16 cellular contexts compared by ENCODE assay signal in genomic region chr16:53770641-53771040, GRCh38.
"Had no signal": no experiment of that assay in that cellular context is flagged by ENCODE, and none has a peak within 500 bp of the region (broad histone marks: within the 10 kb centered on the region; RNA-seq: fewer than 3 reads in every experiment).

No MANE protein-coding gene starts in this region.

- H3K4me3 Mint-ChIP-seq: activated naive CD8-positive, alpha-beta T cell treated with anti-CD3 and anti-CD28 coated beads, Interleukin-2, amount 10 ng/mL, durations not matched to agents 7 days and 5 days; memory B cell; natural killer cell; stimulated activated memory B cell treated with anti-CD40 and anti-IgM and Interleukin-4, amounts not matched to agents 10 μg/mL and 1 μg/mL and 100 μg/mL, for 72 hours had no signal

- ATAC-seq: left lobe of liver; natural killer cell; stimulated activated memory B cell treated with anti-CD40 and anti-IgM and Interleukin-4, amounts not matched to agents 10 μg/mL and 1 μg/mL and 100 μg/mL, for 72 hours had no signal

- H3K4me3 ChIP-seq: ascending aorta, coronary artery, esophagus muscularis mucosa, hepatocyte, uterus had no signal

- DNase-seq: activated CD4-positive, alpha-beta T cell treated with anti-CD3 and anti-CD28 coated beads for 48 hours; activated CD8-positive, alpha-beta memory T cell treated with anti-CD3 and anti-CD28 coated beads, Interleukin-2, amount 50 U/mL, for 48 hours; activated naive CD8-positive, alpha-beta T cell treated with anti-CD3 and anti-CD28 coated beads, Interleukin-2, amount 10 ng/mL, durations not matched to agents 7 days and 5 days; natural killer cell; retina; stimulated activated CD4-positive, alpha-beta T cell treated with anti-CD3 and anti-CD28 coated beads, Interleukin-2, amount 100 ng/mL, for 48 hours; uterus had no signal

- H3K27me3 Mint-ChIP-seq: activated naive CD8-positive, alpha-beta T cell treated with anti-CD3 and anti-CD28 coated beads, Interleukin-2, amount 10 ng/mL, durations not matched to agents 7 days and 5 days; memory B cell; stimulated activated memory B cell treated with anti-CD40 and anti-IgM and Interleukin-4, amounts not matched to agents 10 μg/mL and 1 μg/mL and 100 μg/mL, for 72 hours had no signal

- H3K27me3 ChIP-seq: ascending aorta, esophagus muscularis mucosa, hepatocyte, neutrophil, uterus had no signal

- H3K4me2 ChIP-seq: hepatocyte had no signal

- H3K27ac ChIP-seq: ascending aorta, coronary artery, esophagus muscularis mucosa, hepatocyte, neutrophil, uterus had no signal

- H2AFZ ChIP-seq: hepatocyte had no signal

- H3K36me3 ChIP-seq: ascending aorta, esophagus muscularis mucosa, neutrophil, uterus had no signal

- FAIRE-seq: keratinocyte had no signal

- H3K9me3 Mint-ChIP-seq: activated naive CD8-positive, alpha-beta T cell treated with anti-CD3 and anti-CD28 coated beads, Interleukin-2, amount 10 ng/mL, durations not matched to agents 7 days and 5 days; memory B cell; natural killer cell; stimulated activated memory B cell treated with anti-CD40 and anti-IgM and Interleukin-4, amounts not matched to agents 10 μg/mL and 1 μg/mL and 100 μg/mL, for 72 hours had no signal

- H3K36me3 Mint-ChIP-seq: activated naive CD8-positive, alpha-beta T cell treated with anti-CD3 and anti-CD28 coated beads, Interleukin-2, amount 10 ng/mL, durations not matched to agents 7 days and 5 days; natural killer cell; stimulated activated memory B cell treated with anti-CD40 and anti-IgM and Interleukin-4, amounts not matched to agents 10 μg/mL and 1 μg/mL and 100 μg/mL, for 72 hours had no signal

- H3K27ac Mint-ChIP-seq: activated naive CD8-positive, alpha-beta T cell treated with anti-CD3 and anti-CD28 coated beads, Interleukin-2, amount 10 ng/mL, durations not matched to agents 7 days and 5 days; memory B cell; natural killer cell; stimulated activated memory B cell treated with anti-CD40 and anti-IgM and Interleukin-4, amounts not matched to agents 10 μg/mL and 1 μg/mL and 100 μg/mL, for 72 hours had no signal

- H3K9me3 ChIP-seq: ascending aorta, esophagus muscularis mucosa, neutrophil, uterus had no signal
